In genomic region chr22:37726240-37726887, GRCh38 we compare ENCODE assay signal across 11 cellular contexts. TPM values are rescaled to one million over a fixed set of nuclear protein-coding genes. Genes with fewer than 3 reads are reported as not detected.
DNase-seq lines count a peak whose midpoint lies in the region; ATAC-seq and TF ChIP-seq lines count a peak whose summit lies in the region.
"Had no signal": no experiment of that assay in that cellular context is flagged by ENCODE, and none has a peak within 500 bp of the region (broad histone marks: within the 10 kb centered on the region; RNA-seq: fewer than 3 reads in every experiment).

No MANE protein-coding gene starts in this region.

- H3K27ac ChIP-seq in right lobe of liver = no peak overlapping the region

- intact Hi-C loops in right lobe of liver (cut with DNase I) = loop anchor here (10.0 kb wide), 1 partner anchor 82 kb away; no protein-coding TSS in a partner anchor

- peak; percentile 25 for DNase-seq in CD1c-positive myeloid dendritic cell (ENCODE audit: extremely low spot score)
- peak; percentile 41 for DNase-seq in LHCN-M2 (ENCODE audit: low read depth)
- DNase-seq in astrocyte of the cerebellum (ENCODE audit: low read depth) = no peak
- no peak for DNase-seq in right lobe of liver
- no peak for DNase-seq in middle frontal gyrus (ENCODE audit: extremely low spot score, low spot score)
- no peak for DNase-seq in NCI-H82 treated with DMSO at 0.1 percent for 48 hours (lab: John Stamatoyannopoulos, UW; ENCODE audit: unreplicated experiment)
- DNase-seq in activated T-cell treated with anti-CD3 and anti-CD28 coated beads, Interleukin-2, amount 50 U/mL, for 1 hour = no peak
- DNase-seq in HPDE6-E6E7 (ENCODE audit: extremely low spot score) = no peak
- DNase-seq: activated CD4-positive, CD25-positive, alpha-beta regulatory T cell treated with anti-CD3 and anti-CD28 coated beads, Interleukin-2, amount 50 U/mL, for 72 hours; NCI-H748 treated with DMSO at 0.1 percent for 48 hours; small intestine had no signal

- no peaks in the 10 kb centered on the region for H3K36me3 ChIP-seq in right lobe of liver

- in situ Hi-C loops in astrocyte of the cerebellum (cut with HindIII; ENCODE audit: low sequenced_read_pairs) = no loop called here

- TF ChIP-seq CTCF in astrocyte of the cerebellum (IDR thresholded peaks at IDR 0.05; ENCODE audit: low read depth, low read length, missing control alignments) (peak; percentile 7), right lobe of liver (IDR thresholded peaks at IDR 0.05) (peak; percentile 24 to 35 (median 27))

- WGBS in right lobe of liver (ENCODE audit: insufficient coverage, low coverage, low lambda C conversion rate, missing lambda C conversion rate) = 39% methylated on average over 2 of the region's 20 CpGs

- peak; percentile 25 to 55 (median 46) for ATAC-seq in right lobe of liver

- no peaks in the 10 kb centered on the region for H3K27me3 ChIP-seq in right lobe of liver

- TF ChIP-seq POLR2A in right lobe of liver (IDR thresholded peaks at IDR 0.05) = no peak

- H3K4me3 ChIP-seq in astrocyte of the cerebellum (ENCODE audit: low read depth, low read length) (no peak overlapping the region), right lobe of liver (no peak overlapping the region)

- H3K9me3 ChIP-seq in right lobe of liver = no peaks in the 10 kb centered on the region

- H3K4me1 ChIP-seq in right lobe of liver = peaks cover 0 to 30% (median 8%) of the 10 kb centered on the region in 4 donors

RNA-seq across cellular contexts. Expression of gene TRIOBP, which starts 29.5 kb away (rescaled TPM):
- 128 and 137 TPM in 2 replicates for total RNA-seq in LHCN-M2 (2014; rRNA removed)
- 85.7 TPM for polyA plus RNA-seq in LHCN-M2 (2012)
- total RNA-seq in right lobe of liver = 10 to 100 TPM; 11.7 to 22.8 (median 20.7) TPM

RNA-seq across cellular contexts. Expression of gene NOL12, which starts 40.2 kb away (rescaled TPM):
- total RNA-seq in LHCN-M2 (2014; rRNA removed) (45.1 and 53.9 TPM in 2 replicates), right lobe of liver (10 to 100 TPM in 2 of 6 experiments, 1 to 10 TPM in 4; 8.4 to 16.1 (median 9.4) TPM)
- polyA plus RNA-seq in LHCN-M2 (2012) = 24.6 TPM

RNA-seq across cellular contexts. Expression of gene LGALS1, which starts 50.9 kb away (rescaled TPM):
- total RNA-seq in LHCN-M2 (2014; rRNA removed) = 5,161 and 10,139 TPM in 2 replicates
- 11,917 TPM for polyA plus RNA-seq in LHCN-M2 (2012)
- total RNA-seq in right lobe of liver = 100 to 1,000 TPM in 4 of 6 experiments, 10 to 100 TPM in 2; 34.7 to 267 (median 141) TPM

Comparison
In these comparisons a context has a peak if more than half of its experiments do, and no peak if none do; other contexts are left out.
1. DNase-seq: peak in CD1c-positive myeloid dendritic cell (single experiment) and LHCN-M2 (single experiment); none in astrocyte of the cerebellum (single experiment), right lobe of liver (0 of 3), middle frontal gyrus (single experiment), NCI-H82 treated with DMSO at 0.1 percent for 48 hours (single experiment), activated T-cell treated with anti-CD3 and anti-CD28 coated beads, Interleukin-2, amount 50 U/mL, for 1 hour (single experiment) and HPDE6-E6E7 (single experiment).
2. RNA of gene LGALS1, which starts 50.9 kb away (total RNA-seq): 5,161 to 10,139 TPM in LHCN-M2; 34.7 to 267 TPM in right lobe of liver; every median in the first group is over 10 times any median in the second.